29 cellular contexts compared by ENCODE assay signal in genomic region chr20:41989935-41990635, GRCh38.
A peak's percentile ranks its signal among the peaks of the same experiment; 100 is the strongest.
DNase-seq lines count a peak whose midpoint lies in the region; ATAC-seq and TF ChIP-seq lines count a peak whose summit lies in the region.
"Had no signal": no experiment of that assay in that cellular context is flagged by ENCODE, and none has a peak within 500 bp of the region (broad histone marks: within the 10 kb centered on the region; RNA-seq: fewer than 3 reads in every experiment).

No MANE protein-coding gene starts in this region.

- ATAC-seq in Right ventricle myocardium superior (ENCODE audit: poor library complexity), result no peak
- ATAC-seq: gastroesophageal sphincter, T-helper 17 cell had no signal

- H3K36me3 ChIP-seq in left ventricle myocardium inferior (no peaks in the 10 kb centered on the region), hepatocyte (replicated peaks; ENCODE audit: insufficient read depth, low read depth) (no peaks in the 10 kb centered on the region), testis (ENCODE audit: low read depth, missing control alignments) (no peaks in the 10 kb centered on the region)
- H3K36me3 ChIP-seq: adrenal gland, esophagus squamous epithelium, gastroesophageal sphincter, transverse colon had no signal

- no peak for TF ChIP-seq POLR2A in testis (IDR thresholded peaks at IDR 0.05)

- H3K27ac ChIP-seq in left ventricle myocardium inferior (replicated peaks) (peak overlapping the region; percentile 34), hepatocyte (no peak overlapping the region), testis (no peak overlapping the region)
- H3K27ac ChIP-seq: adrenal gland, esophagus squamous epithelium, gastroesophageal sphincter, HL-60, SK-N-MC, skin epidermis, transverse colon had no signal

- no peak for TF ChIP-seq CTCF in left ventricle myocardium inferior (IDR thresholded peaks at IDR 0.05; ENCODE audit: borderline replicate concordance)
- no peak for TF ChIP-seq CTCF in hepatocyte (IDR thresholded peaks at IDR 0.05; ENCODE audit: poor library complexity)
- TF ChIP-seq CTCF in testis (IDR thresholded peaks at IDR 0.05), result no peak

- H3K9me2 ChIP-seq in hepatocyte (replicated peaks; ENCODE audit: insufficient read depth), result no peaks in the 10 kb centered on the region

- no peaks in the 10 kb centered on the region for H3K79me2 ChIP-seq in hepatocyte

- peak overlapping the region; percentile 35 for H3K4me2 ChIP-seq in hepatocyte

- 34% methylated on average over 10 of the region's 10 CpGs for WGBS in hepatocyte (ENCODE audit: low lambda C conversion rate, missing lambda C conversion rate)
- WGBS in testis, 2 donors, result 19 to 33% methylated on average over 10 of the region's 10 CpGs

- H3K9me3 ChIP-seq in left ventricle myocardium inferior (replicated peaks) (peaks cover 19% of the 10 kb centered on the region), hepatocyte (ENCODE audit: low read depth) (no peaks in the 10 kb centered on the region), testis (no peaks in the 10 kb centered on the region)
- H3K9me3 ChIP-seq: adrenal gland, esophagus squamous epithelium, transverse colon had no signal

- no peaks in the 10 kb centered on the region for H3K4me1 ChIP-seq in left ventricle myocardium inferior
- H3K4me1 ChIP-seq in hepatocyte (ENCODE audit: insufficient read depth), result no peaks in the 10 kb centered on the region
- no peaks in the 10 kb centered on the region for H3K4me1 ChIP-seq in testis
- H3K4me1 ChIP-seq: adrenal gland, esophagus squamous epithelium, gastroesophageal sphincter, transverse colon had no signal

- no peaks in the 10 kb centered on the region for H4K20me1 ChIP-seq in hepatocyte (ENCODE audit: insufficient read depth, poor library complexity, severe bottlenecking)

- H2AFZ ChIP-seq in hepatocyte, result no peak overlapping the region

- DNase-seq in left ventricle myocardium inferior (no peak), Right ventricle myocardium superior (no peak), astrocyte of the hippocampus (ENCODE audit: low read depth, low spot score) (peak; percentile 31), hepatocyte (ENCODE audit: low spot score) (peak; percentile 22), testis (peak; percentile 16), T1000 (lab: John Stamatoyannopoulos, UW) (no peak)
- no peak for DNase-seq in NK-92 treated with Interleukin-12 subunit alpha and Interleukin-12 subunit beta, amount 100 ng/mL, for 24 hours (lab: John Stamatoyannopoulos, UW)
- no peak for DNase-seq in stimulated activated CD4-positive, alpha-beta T cell treated with anti-CD3 and anti-CD28 coated beads, Interleukin-15, amount 100 ng/mL, for 24 hours
- DNase-seq: activated CD4-positive, alpha-beta T cell treated with anti-CD3 and anti-CD28 coated beads for 4 hours; activated naive CD4-positive, alpha-beta T cell treated with Interleukin-2 at 50 U/mL for 16 hours; activated T-cell treated with anti-CD3 and anti-CD28 coated beads, Interleukin-2, amount 50 U/mL, for 24 hours; adrenal gland; AML-193; CD8-positive, alpha-beta memory T cell; esophagus squamous epithelium; GOT3; hippocampal formation; Karpas-422; left cardiac atrium; mesenchymal stem cell; NCI-H510A treated with DMSO at 0.1 percent for 48 hours; occipital lobe; stimulated activated CD4-positive, alpha-beta T cell treated with anti-CD3 and anti-CD28 coated beads, Interleukin-1b, Interleukin-23, amount 100 ng/mL, for 48 hours; T-helper 17 cell; transverse colon had no signal

- H3K27me3 ChIP-seq in left ventricle myocardium inferior (ENCODE audit: low read depth) (no peaks in the 10 kb centered on the region), hepatocyte (no peaks in the 10 kb centered on the region), testis (no peaks in the 10 kb centered on the region)
- H3K27me3 ChIP-seq: adrenal gland, gastroesophageal sphincter had no signal

- H3K4me3 ChIP-seq in left ventricle myocardium inferior (no peak overlapping the region), hepatocyte (no peak overlapping the region), testis (no peak overlapping the region)
- H3K4me3 ChIP-seq: adrenal gland, esophagus squamous epithelium, gastroesophageal sphincter, SK-N-MC, skin epidermis, transverse colon had no signal

- intact Hi-C loops in left ventricle myocardium inferior (cut with micrococcal nuclease), result no loop called here
- intact Hi-C loops in Right ventricle myocardium superior (cut with DNase I), result no loop called here
- intact Hi-C loops in testis (cut with DNase I; ENCODE audit: low total_unique reads), result no loop called here

Comparison
In these comparisons a context has a peak if more than half of its experiments do, and no peak if none do; other contexts are left out.
1. DNase-seq: peak in astrocyte of the hippocampus (single experiment), hepatocyte (single experiment) and testis (single experiment); none in left ventricle myocardium inferior (single experiment), Right ventricle myocardium superior (single experiment), T1000 (single experiment), NK-92 treated with Interleukin-12 subunit alpha and Interleukin-12 subunit beta, amount 100 ng/mL, for 24 hours (single experiment) and stimulated activated CD4-positive, alpha-beta T cell treated with anti-CD3 and anti-CD28 coated beads, Interleukin-15, amount 100 ng/mL, for 24 hours (single experiment).